Comparison of ENCODE assay signal across 8 cellular contexts in the genomic region with DNA sequence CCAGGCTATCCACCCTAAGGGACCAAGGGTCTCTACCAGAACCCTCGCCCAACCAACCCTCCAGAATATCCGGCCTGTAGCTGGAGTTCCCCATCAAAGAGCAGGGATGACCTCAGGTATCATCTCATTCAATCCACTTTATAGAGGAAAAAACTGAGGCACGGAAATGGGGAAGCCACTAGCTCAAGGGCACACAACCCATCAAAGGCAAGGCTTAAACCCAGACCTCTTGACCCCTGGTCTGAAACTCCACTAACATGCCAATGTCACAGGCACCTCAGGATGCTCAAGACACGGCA. TPM values are rescaled to one million over a fixed set of nuclear protein-coding genes. Genes with fewer than 3 reads are reported as not detected.
DNase-seq lines count a peak whose midpoint lies in the region; ATAC-seq, FAIRE-seq and TF ChIP-seq lines count a peak whose summit lies in the region.

No MANE protein-coding gene starts in this region.

- no peaks in the 10 kb centered on the region for H3K9me2 ChIP-seq in GM23248 (ENCODE audit: insufficient read depth)

- H3K9ac ChIP-seq in GM23248 = peak overlapping the region; percentile 80

- H3K4me3 ChIP-seq in GM23248 = peak overlapping the region; percentile 94
- peak overlapping the region; percentile 89 to 93 for H3K4me3 ChIP-seq in foreskin fibroblast (ENCODE audit: low read depth in 1 of 2, low read length in 2 of 2)
- H3K4me3 ChIP-seq in skeletal muscle cell (ENCODE audit: low read depth, low read length) = peak overlapping the region; percentile 89

- in situ Hi-C loops in GM23248 (cut with MboI) = no loop called here

- peaks cover 10% of the 10 kb centered on the region; the same call in 1 of the 2 replicates for H3F3A ChIP-seq in GM23248 (ENCODE audit: insufficient read depth)

- peaks cover under 1% of the 10 kb centered on the region; the same call in 1 of the 2 replicates for H3K36me3 ChIP-seq in GM23248 (ENCODE audit: low read depth)

- H3K79me2 ChIP-seq in GM23248 (ENCODE audit: insufficient read depth) = peaks cover 62% of the 10 kb centered on the region

- H3K9me3 ChIP-seq in GM23248 (ENCODE audit: low read depth) = no peaks in the 10 kb centered on the region

- H3K4me2 ChIP-seq in GM23248 (ENCODE audit: unreplicated experiment) = peak overlapping the region; percentile 100

- FAIRE-seq in GM12891 (lab: Jason Lieb, UNC) = no peak

- ATAC-seq in HG03175 (IDR thresholded peaks at IDR 0.05; ENCODE audit: unreplicated experiment) = no peak

- H3K4me1 ChIP-seq in GM23248 (ENCODE audit: insufficient read depth) = peaks cover 23% of the 10 kb centered on the region

- H4K20me1 ChIP-seq in GM23248 (ENCODE audit: insufficient read depth) = no peaks in the 10 kb centered on the region; the same call in 1 of the 2 replicates

- no peak for DNase-seq in GM23248
- no peak for DNase-seq in foreskin fibroblast
- no peak for DNase-seq in skeletal muscle cell (ENCODE audit: low read depth)
- DNase-seq in HUDEP-2 (lab: John Stamatoyannopoulos, UW; ENCODE audit: unreplicated experiment in 76 of 76) = no peak
- DNase-seq in SK-N-DZ (ENCODE audit: low spot score) = no peak
- no peak for DNase-seq in GM12891 (ENCODE audit: insufficient read length, low spot score)

- no peak for TF ChIP-seq POLR2A in GM12891 (IDR thresholded peaks at IDR 0.05; ENCODE audit: low read depth, low read length)

- H3K27me3 ChIP-seq in GM23248 (replicated peaks; ENCODE audit: insufficient read depth) = no peaks in the 10 kb centered on the region

- H3K27ac ChIP-seq in GM23248 (peak overlapping the region; percentile 71), VCaP (peak overlapping the region; percentile 81; the same call in 1 of the 2 replicates)

- H2AFZ ChIP-seq in GM23248 = no peak overlapping the region; the same call in 1 of the 2 replicates

- 1 to 2% methylated on average over 4 of the region's 4 CpGs for WGBS in GM23248 (ENCODE audit: low coverage in 1 of 2, low lambda C conversion rate in 2 of 2, missing lambda C conversion rate in 2 of 2), 2 experiments

- TF ChIP-seq CTCF in VCaP (conservative IDR thresholded peaks at IDR 0.05) (no peak), foreskin fibroblast (IDR thresholded peaks at IDR 0.05; ENCODE audit: low read depth, low read length) (no peak)

TF ChIP-seq in GM12891, 5 proteins besides CTCF, POLR2A, EP300 and RAD21:
- TF ChIP-seq TAF1 (IDR thresholded peaks at IDR 0.05; ENCODE audit: low read depth, low read length) = no peak
- TF ChIP-seq SPI1 (IDR thresholded peaks at IDR 0.05; ENCODE audit: low read depth, low read length) = no peak
- TF ChIP-seq POU2F2 (IDR thresholded peaks at IDR 0.05; ENCODE audit: low read depth, low read length) = no peak
- TF ChIP-seq POLR2AphosphoS5 (IDR thresholded peaks at IDR 0.05; ENCODE audit: low read depth, low read length) = no peak
- no peak for TF ChIP-seq PAX5 (IDR thresholded peaks at IDR 0.05; ENCODE audit: insufficient read depth, low read length, severe bottlenecking)
TF ChIP-seq in GM12891: peak in this region for 0.

RNA-seq across cellular contexts. Expression of gene TBC1D10B, which starts 1.6 kb away (rescaled TPM):
- 41.2 and 43.9 TPM in 2 replicates for total RNA-seq in GM23248 (2014; rRNA removed; shearing (Covaris generic))
- 10.3 and 12.2 TPM in 2 replicates for polyA plus RNA-seq in GM23248 (2016; fragmentation: Nextera tagmentation; extraction: Ambion mirVana)
- polyA plus RNA-seq in SK-N-DZ (2014; cell fraction: cytosol; rRNA removed) = 32.4 and 36.4 TPM in 2 replicates
- 22.7 and 35.0 TPM in 2 replicates for polyA plus RNA-seq in SK-N-DZ (2014; cell fraction: nucleus; rRNA removed)
- polyA plus RNA-seq in GM12891 (2012; ENCODE audit: low read depth, missing spikeins) = 18.0 TPM

RNA-seq across cellular contexts. Expression of gene MYL11, which starts 5.9 kb away (rescaled TPM):
- not detected in 2 replicates for total RNA-seq in GM23248 (2014; rRNA removed; shearing (Covaris generic))
- 1.5 and 2.1 TPM in 2 replicates for polyA plus RNA-seq in GM23248 (2016; fragmentation: Nextera tagmentation; extraction: Ambion mirVana)
- not detected in 2 replicates for polyA plus RNA-seq in SK-N-DZ (2014; cell fraction: cytosol; rRNA removed)
- polyA plus RNA-seq in SK-N-DZ (2014; cell fraction: nucleus; rRNA removed) = 1.5 TPM in 1 of 2 replicates, not detected in the other
- polyA plus RNA-seq in GM12891 (2012; ENCODE audit: low read depth, missing spikeins) = 1.2 TPM

RNA-seq across cellular contexts. Expression of gene SEPTIN1, which starts 13.6 kb away (rescaled TPM):
- total RNA-seq in GM23248 (2014; rRNA removed; shearing (Covaris generic)) = not detected in 2 replicates
- 1.7 and 1.9 TPM in 2 replicates for polyA plus RNA-seq in GM23248 (2016; fragmentation: Nextera tagmentation; extraction: Ambion mirVana)
- 2.5 TPM in 1 of 2 replicates, not detected in the other for polyA plus RNA-seq in SK-N-DZ (2014; cell fraction: cytosol; rRNA removed)
- 0.23 and 0.26 TPM in 2 replicates for polyA plus RNA-seq in SK-N-DZ (2014; cell fraction: nucleus; rRNA removed)
- polyA plus RNA-seq in GM12891 (2012; ENCODE audit: low read depth, missing spikeins) = 80.3 TPM

RNA-seq across cellular contexts. Expression of gene CD2BP2, which starts 13.6 kb away (rescaled TPM):
- total RNA-seq in GM23248 (2014; rRNA removed; shearing (Covaris generic)) = 38.5 and 42.9 TPM in 2 replicates
- polyA plus RNA-seq in GM23248 (2016; fragmentation: Nextera tagmentation; extraction: Ambion mirVana) = 50.0 and 53.4 TPM in 2 replicates
- 91.0 and 98.3 TPM in 2 replicates for polyA plus RNA-seq in SK-N-DZ (2014; cell fraction: cytosol; rRNA removed)
- polyA plus RNA-seq in SK-N-DZ (2014; cell fraction: nucleus; rRNA removed) = 139 and 142 TPM in 2 replicates
- polyA plus RNA-seq in GM12891 (2012; ENCODE audit: low read depth, missing spikeins) = 26.4 TPM

RNA-seq across cellular contexts. Expression of gene ZNF48, which starts 26.5 kb away (rescaled TPM):
- total RNA-seq in GM23248 (2014; rRNA removed; shearing (Covaris generic)) = 6.3 and 16.2 TPM in 2 replicates
- 0.65 and 0.81 TPM in 2 replicates for polyA plus RNA-seq in GM23248 (2016; fragmentation: Nextera tagmentation; extraction: Ambion mirVana)
- 35.7 and 36.2 TPM in 2 replicates for polyA plus RNA-seq in SK-N-DZ (2014; cell fraction: cytosol; rRNA removed)
- polyA plus RNA-seq in SK-N-DZ (2014; cell fraction: nucleus; rRNA removed) = 28.7 and 38.1 TPM in 2 replicates
- polyA plus RNA-seq in GM12891 (2012; ENCODE audit: low read depth, missing spikeins) = 3.8 TPM
